Comparison of ENCODE assay signal across 8 cellular contexts in the genomic region with DNA sequence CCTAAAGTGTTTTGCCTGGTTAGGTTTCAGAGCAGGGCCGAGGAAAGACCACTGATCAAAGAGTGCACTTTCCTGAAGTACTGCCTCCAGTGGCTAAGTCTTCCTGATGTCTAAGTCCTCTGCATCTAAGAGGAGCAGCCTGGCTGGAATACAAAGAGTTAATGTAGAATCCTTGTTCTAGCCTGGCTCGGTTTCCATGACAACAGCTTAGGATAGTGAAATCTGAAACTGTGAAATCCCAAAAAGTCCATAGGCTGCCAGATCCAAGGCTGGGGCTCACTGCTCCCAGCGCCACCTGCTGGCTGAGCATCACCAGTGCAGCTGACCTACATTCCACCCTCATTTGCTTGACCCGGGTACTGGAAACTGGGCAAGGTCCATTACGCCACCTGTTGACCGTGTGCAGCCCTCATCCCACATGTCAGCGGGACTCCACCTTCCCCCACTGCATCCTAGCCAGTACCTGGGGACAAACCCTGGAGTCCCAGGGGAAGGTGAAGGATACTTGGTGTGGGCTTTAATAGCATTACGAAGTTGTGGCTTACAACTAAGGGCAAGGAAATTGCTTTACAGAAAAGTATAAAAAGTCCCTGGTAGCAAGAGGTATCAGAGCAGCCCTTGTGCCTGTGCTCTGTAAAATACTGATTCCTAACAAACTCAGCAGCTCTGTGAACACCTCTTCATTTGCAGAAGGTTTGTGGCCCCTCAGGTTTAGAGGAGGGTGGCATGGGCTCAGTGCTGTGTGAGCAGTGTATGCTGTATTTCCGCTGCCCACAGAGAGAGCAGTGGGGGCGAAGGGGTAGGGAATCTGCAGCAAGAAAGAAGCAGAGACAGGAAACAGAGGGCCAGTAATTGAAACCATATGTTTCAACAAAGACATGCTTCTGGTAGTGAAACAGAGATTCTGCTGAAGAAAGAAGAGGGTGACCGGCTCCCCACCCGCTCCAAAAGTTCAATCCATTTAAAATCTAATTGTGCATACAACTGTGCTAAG. TPM values are rescaled to one million over a fixed set of nuclear protein-coding genes. Genes with fewer than 3 reads are reported as not detected.
DNase-seq lines count a peak whose midpoint lies in the region; ATAC-seq and TF ChIP-seq lines count a peak whose summit lies in the region.

No MANE protein-coding gene starts in this region.

- ATAC-seq in CD4-positive, CD25-positive, alpha-beta regulatory T cell (ENCODE audit: low read depth in 2 of 2): peak; percentile 67 to 71
- ATAC-seq in GM19395 (IDR thresholded peaks at IDR 0.05; ENCODE audit: unreplicated experiment) (peak; percentile 73), HG03442 (IDR thresholded peaks at IDR 0.05; ENCODE audit: unreplicated experiment) (peak; percentile 73)

- H3K4me3 Mint-ChIP-seq in CD4-positive, CD25-positive, alpha-beta regulatory T cell: peak overlapping the region in 1 of 4 donors; percentile 30

- peak; percentile 36 to 49 (median 44) for DNase-seq in CD4-positive, CD25-positive, alpha-beta regulatory T cell
- DNase-seq in NCI-H460 (ENCODE audit: extremely low read depth, low read depth): peak; percentile 89
- peak; percentile 25 to 33 for DNase-seq in activated CD4-positive, alpha-beta T cell treated with anti-CD3 and anti-CD28 coated beads, Interleukin-2, amount 50 U/mL, for 4 hours
- DNase-seq in effector CD4-positive, alpha-beta T cell: peak; percentile 46
- peak; percentile 84 to 96 for DNase-seq in lower leg skin (ENCODE audit: low spot score in 2 of 2)
- peak in 2 of 3 experiments; percentile 14 to 16 for DNase-seq in stimulated activated CD4-positive, alpha-beta T cell treated with anti-CD3 and anti-CD28 coated beads, TNF-alpha, amount 100 ng/mL, for 4 hours (ENCODE audit: low read depth in 3 of 3)

- H3K4me1 Mint-ChIP-seq in CD4-positive, CD25-positive, alpha-beta regulatory T cell: peaks cover 6 to 28% (median 16%) of the 10 kb centered on the region in 4 donors

- H3K36me3 Mint-ChIP-seq in CD4-positive, CD25-positive, alpha-beta regulatory T cell: peaks cover 78% of the 10 kb centered on the region

- H3K27ac ChIP-seq in CD4-positive, CD25-positive, alpha-beta regulatory T cell (ENCODE audit: insufficient read depth, low read length, poor library complexity, severe bottlenecking): peak overlapping the region; percentile 28

- TF ChIP-seq CTCF in lower leg skin (IDR thresholded peaks at IDR 0.05): peak in 2 of 3 donors; percentile 44 to 96

- intact Hi-C loops in lower leg skin (cut with DNase I; ENCODE audit: low total_unique reads): loop anchor here (5.0 kb wide), 1 partner anchor 48 kb away; the partner anchor contains the start of gene PCDHGC3

- H3K9me3 ChIP-seq in CD4-positive, CD25-positive, alpha-beta regulatory T cell (ENCODE audit: control insufficient read depth in 2 of 2, low read length in 2 of 2): no peaks in the 10 kb centered on the region

- peak overlapping the region in 2 of 3 donors; percentile 27 to 93 for H3K27ac Mint-ChIP-seq in CD4-positive, CD25-positive, alpha-beta regulatory T cell

- H3K27me3 ChIP-seq in CD4-positive, CD25-positive, alpha-beta regulatory T cell (ENCODE audit: control insufficient read depth, insufficient read depth, low read length): no peaks in the 10 kb centered on the region

- H3K27me3 Mint-ChIP-seq in CD4-positive, CD25-positive, alpha-beta regulatory T cell: no peaks in the 10 kb centered on the region

- H3K4me1 ChIP-seq in CD4-positive, CD25-positive, alpha-beta regulatory T cell (ENCODE audit: control insufficient read depth, insufficient read depth, low read length, poor library complexity, severe bottlenecking): no peaks in the 10 kb centered on the region

- no peaks in the 10 kb centered on the region for H3K9me3 Mint-ChIP-seq in CD4-positive, CD25-positive, alpha-beta regulatory T cell

- no peak overlapping the region for H3K4me3 ChIP-seq in CD4-positive, CD25-positive, alpha-beta regulatory T cell (ENCODE audit: low read depth, low read length)
- no peak overlapping the region for H3K4me3 ChIP-seq in lower leg skin (ENCODE audit: low read depth, poor library complexity, severe bottlenecking)

- no peak for TF ChIP-seq POLR2A in lower leg skin (IDR thresholded peaks at IDR 0.05)

- peaks cover 98% of the 10 kb centered on the region for H3K36me3 ChIP-seq in CD4-positive, CD25-positive, alpha-beta regulatory T cell (ENCODE audit: control insufficient read depth, insufficient read depth, low read length)

- 25 to 30% methylated on average over 12 of the region's 12 CpGs for WGBS in lower leg skin, 2 donors

RNA-seq across cellular contexts. Expression of gene PCDHGC5, which starts 36.0 kb away (rescaled TPM):
- total RNA-seq in CD4-positive, CD25-positive, alpha-beta regulatory T cell: not detected
- not detected for polyA plus RNA-seq in CD4-positive, CD25-positive, alpha-beta regulatory T cell
- 0.30 TPM in 1 of 2 replicates, not detected in the other for total RNA-seq in NCI-H460 (2014; rRNA removed; shearing (Covaris generic))
- polyA plus RNA-seq in NCI-H460 (2014; cell fraction: nucleus; rRNA removed): 0.35 TPM in 1 of 2 replicates, not detected in the other
- total RNA-seq in lower leg skin: 1 to 10 TPM; 1.1 to 1.7 (median 1.7) TPM

RNA-seq across cellular contexts. Expression of gene PCDHGC4, which starts 40.1 kb away (rescaled TPM):
- total RNA-seq in CD4-positive, CD25-positive, alpha-beta regulatory T cell: not detected
- not detected for polyA plus RNA-seq in CD4-positive, CD25-positive, alpha-beta regulatory T cell
- total RNA-seq in NCI-H460 (2014; rRNA removed; shearing (Covaris generic)): 0.12 TPM in 2 replicates
- polyA plus RNA-seq in NCI-H460 (2014; cell fraction: nucleus; rRNA removed): 0.13 and 0.24 TPM in 2 replicates
- 10 to 100 TPM in 1 of 4 donors, 1 to 10 TPM in 3; 1.2 to 34.5 (median 2.2) TPM for total RNA-seq in lower leg skin

RNA-seq across cellular contexts. Expression of gene PCDHGC3, which starts 49.1 kb away (rescaled TPM):
- 0.35 TPM for total RNA-seq in CD4-positive, CD25-positive, alpha-beta regulatory T cell
- under 1 TPM in 1 of 4 donors, not detected in 3; 0.09 TPM for polyA plus RNA-seq in CD4-positive, CD25-positive, alpha-beta regulatory T cell
- total RNA-seq in NCI-H460 (2014; rRNA removed; shearing (Covaris generic)): 5.9 and 7.0 TPM in 2 replicates
- polyA plus RNA-seq in NCI-H460 (2014; cell fraction: nucleus; rRNA removed): 9.7 and 11.1 TPM in 2 replicates
- 10 to 100 TPM; 45.5 to 80.8 (median 49.7) TPM for total RNA-seq in lower leg skin

Comparison
In these comparisons a context has a peak if more than half of its experiments do, and no peak if none do; other contexts are left out.
1. DNase-seq: peak in every context shown above with its lines; median percentile 90 in lower leg skin; 89 in NCI-H460; 46 in effector CD4-positive, alpha-beta T cell; 44 in CD4-positive, CD25-positive, alpha-beta regulatory T cell; 29 in activated CD4-positive, alpha-beta T cell treated with anti-CD3 and anti-CD28 coated beads, Interleukin-2, amount 50 U/mL, for 4 hours; 15 in stimulated activated CD4-positive, alpha-beta T cell treated with anti-CD3 and anti-CD28 coated beads, TNF-alpha, amount 100 ng/mL, for 4 hours.